In genomic region chr19:46976845-46977320, GRCh38 we compare ENCODE assay signal across 1 cellular context.
TF ChIP-seq lines count a peak whose summit lies in the region.

No MANE protein-coding gene starts in this region.

TF ChIP-seq in GM23338, 12 proteins besides CTCF, POLR2A, EP300 and RAD21 (continued from another document):
- no peak for TF ChIP-seq REST (IDR thresholded peaks at IDR 0.05; ENCODE audit: unreplicated experiment)
- TF ChIP-seq ZNF114 (CRISPR knock-in tag; IDR thresholded peaks at IDR 0.05), result no peak
- no peak for TF ChIP-seq CREB1 (CRISPR knock-in tag; IDR thresholded peaks at IDR 0.05; ENCODE audit: low read depth)
- no peak for TF ChIP-seq NANOG (IDR thresholded peaks at IDR 0.05; ENCODE audit: borderline replicate concordance)
- TF ChIP-seq ZNF331 (CRISPR knock-in tag; IDR thresholded peaks at IDR 0.05; ENCODE audit: low read depth), result no peak
- no peak for TF ChIP-seq EZH2 (IDR thresholded peaks at IDR 0.05; ENCODE audit: low read depth, unreplicated experiment)
- no peak for TF ChIP-seq JUNB (IDR thresholded peaks at IDR 0.05; ENCODE audit: unreplicated experiment)
- TF ChIP-seq STAT1 (IDR thresholded peaks at IDR 0.05; ENCODE audit: unreplicated experiment), result no peak
- no peak for TF ChIP-seq EZH2phosphoT487 (IDR thresholded peaks at IDR 0.05; ENCODE audit: unreplicated experiment)
TF ChIP-seq in GM23338: peak in this region for 0.
